ENCODE assay signal across 19 cellular contexts in the genomic region with DNA sequence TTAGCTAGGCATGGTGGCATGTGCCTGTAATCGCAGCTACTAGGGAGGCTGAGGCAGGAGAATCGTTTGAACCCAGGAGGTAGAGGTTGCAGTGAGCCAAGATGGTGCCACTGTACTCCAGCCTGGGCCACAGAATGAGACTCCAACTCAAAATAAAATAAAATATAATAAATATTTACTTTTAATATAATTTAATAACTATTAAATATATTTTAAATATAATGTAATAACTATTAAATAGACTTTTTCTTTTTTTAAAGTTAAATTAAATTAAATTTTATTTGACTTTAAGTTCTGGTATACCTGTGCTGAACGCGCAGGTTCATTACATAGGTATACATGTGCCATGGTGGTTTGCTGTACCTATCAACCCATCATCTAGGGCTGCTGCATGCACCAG. TPM values are rescaled to one million over a fixed set of nuclear protein-coding genes. Genes with fewer than 3 reads are reported as not detected.
"Had no signal": no experiment of that assay in that cellular context is flagged by ENCODE, and none has a peak within 500 bp of the region (broad histone marks: within the 10 kb centered on the region; RNA-seq: fewer than 3 reads in every experiment).

No MANE protein-coding gene starts in this region.

RNA-seq across cellular contexts. Expression of a gene that starts 1.9 kb away (rescaled TPM):
- total RNA-seq: activated naive CD4-positive, alpha-beta T cell treated with anti-CD3 and anti-CD28 coated beads for 36 hours; activated naive CD4-positive, alpha-beta T cell treated with anti-CD3 and anti-CD28 coated beads, Interleukin-2, amount 50 U/mL, for 72 hours; activated naive CD8-positive, alpha-beta T cell treated with anti-CD3 and anti-CD28 coated beads for 36 hours; activated naive CD8-positive, alpha-beta T cell treated with anti-CD3 and anti-CD28 coated beads, Interleukin-2, amount 10 ng/mL, durations not matched to agents 7 days and 5 days; activated T-cell treated with anti-CD3 and anti-CD28 coated beads, Interleukin-2, amount 50 U/mL, for 4 hours; activated T-cell treated with anti-CD3 and anti-CD28 coated beads, Interleukin-2, amount 50 U/mL, for 72 hours; activated T-helper 1 cell treated with anti-CD3 and anti-CD28 coated beads, Interleukin-12 subunit alpha, Interleukin-12 subunit beta, Interleukin-2, Interleukin-4 antibody, amounts not matched to agents 30 ng/mL and 10 ng/mL and 1 ng/mL, durations not matched to agents 14 hours and 24 hours and 36 hours; activated T-helper 17 cell treated with anti-CD3 and anti-CD28 coated beads, Interleukin-2, amount 50 U/mL, for 72 hours; activated T-helper 2 cell treated with anti-CD3 and anti-CD28 coated beads, Interferon-gamma antibody, Interleukin-2, Interleukin-4, amounts not matched to agents 10 μg/mL and 5 μg/mL and 100 μg/mL, durations not matched to agents 14 hours and 24 hours and 36 hours; astrocyte; bronchial epithelial cell; cardiac muscle cell; cardiac septum; cerebellum; chondrocyte had no signal

RNA-seq across cellular contexts. Expression of a gene that starts 14.5 kb away (rescaled TPM):
- total RNA-seq: activated naive CD4-positive, alpha-beta T cell treated with anti-CD3 and anti-CD28 coated beads for 36 hours; activated naive CD4-positive, alpha-beta T cell treated with anti-CD3 and anti-CD28 coated beads, Interleukin-2, amount 50 U/mL, for 72 hours; activated naive CD8-positive, alpha-beta T cell treated with anti-CD3 and anti-CD28 coated beads for 36 hours; activated naive CD8-positive, alpha-beta T cell treated with anti-CD3 and anti-CD28 coated beads, Interleukin-2, amount 10 ng/mL, durations not matched to agents 7 days and 5 days; activated T-cell treated with anti-CD3 and anti-CD28 coated beads, Interleukin-2, amount 50 U/mL, for 4 hours; activated T-cell treated with anti-CD3 and anti-CD28 coated beads, Interleukin-2, amount 50 U/mL, for 72 hours; activated T-helper 1 cell treated with anti-CD3 and anti-CD28 coated beads, Interleukin-12 subunit alpha, Interleukin-12 subunit beta, Interleukin-2, Interleukin-4 antibody, amounts not matched to agents 30 ng/mL and 10 ng/mL and 1 ng/mL, durations not matched to agents 14 hours and 24 hours and 36 hours; activated T-helper 17 cell treated with anti-CD3 and anti-CD28 coated beads, Interleukin-2, amount 50 U/mL, for 72 hours; activated T-helper 2 cell treated with anti-CD3 and anti-CD28 coated beads, Interferon-gamma antibody, Interleukin-2, Interleukin-4, amounts not matched to agents 10 μg/mL and 5 μg/mL and 100 μg/mL, durations not matched to agents 14 hours and 24 hours and 36 hours; aorta; ascending aorta; astrocyte; breast epithelium; bronchial epithelial cell; cardiac muscle cell; cardiac septum; cerebellum; chondrocyte had no signal

RNA-seq across cellular contexts. Expression of a gene that starts 29.4 kb away (rescaled TPM):
- total RNA-seq: activated naive CD4-positive, alpha-beta T cell treated with anti-CD3 and anti-CD28 coated beads for 36 hours; activated naive CD4-positive, alpha-beta T cell treated with anti-CD3 and anti-CD28 coated beads, Interleukin-2, amount 50 U/mL, for 72 hours; activated naive CD8-positive, alpha-beta T cell treated with anti-CD3 and anti-CD28 coated beads for 36 hours; activated naive CD8-positive, alpha-beta T cell treated with anti-CD3 and anti-CD28 coated beads, Interleukin-2, amount 10 ng/mL, durations not matched to agents 7 days and 5 days; activated T-cell treated with anti-CD3 and anti-CD28 coated beads, Interleukin-2, amount 50 U/mL, for 4 hours; activated T-cell treated with anti-CD3 and anti-CD28 coated beads, Interleukin-2, amount 50 U/mL, for 72 hours; activated T-helper 1 cell treated with anti-CD3 and anti-CD28 coated beads, Interleukin-12 subunit alpha, Interleukin-12 subunit beta, Interleukin-2, Interleukin-4 antibody, amounts not matched to agents 30 ng/mL and 10 ng/mL and 1 ng/mL, durations not matched to agents 14 hours and 24 hours and 36 hours; activated T-helper 17 cell treated with anti-CD3 and anti-CD28 coated beads, Interleukin-2, amount 50 U/mL, for 72 hours; activated T-helper 2 cell treated with anti-CD3 and anti-CD28 coated beads, Interferon-gamma antibody, Interleukin-2, Interleukin-4, amounts not matched to agents 10 μg/mL and 5 μg/mL and 100 μg/mL, durations not matched to agents 14 hours and 24 hours and 36 hours; astrocyte; bronchial epithelial cell; cardiac muscle cell; chondrocyte had no signal

RNA-seq across cellular contexts. Expression of a gene that starts 34.6 kb away (rescaled TPM):
- total RNA-seq: activated naive CD4-positive, alpha-beta T cell treated with anti-CD3 and anti-CD28 coated beads for 36 hours; activated naive CD4-positive, alpha-beta T cell treated with anti-CD3 and anti-CD28 coated beads, Interleukin-2, amount 50 U/mL, for 72 hours; activated naive CD8-positive, alpha-beta T cell treated with anti-CD3 and anti-CD28 coated beads for 36 hours; activated naive CD8-positive, alpha-beta T cell treated with anti-CD3 and anti-CD28 coated beads, Interleukin-2, amount 10 ng/mL, durations not matched to agents 7 days and 5 days; activated T-cell treated with anti-CD3 and anti-CD28 coated beads, Interleukin-2, amount 50 U/mL, for 4 hours; activated T-cell treated with anti-CD3 and anti-CD28 coated beads, Interleukin-2, amount 50 U/mL, for 72 hours; activated T-helper 1 cell treated with anti-CD3 and anti-CD28 coated beads, Interleukin-12 subunit alpha, Interleukin-12 subunit beta, Interleukin-2, Interleukin-4 antibody, amounts not matched to agents 30 ng/mL and 10 ng/mL and 1 ng/mL, durations not matched to agents 14 hours and 24 hours and 36 hours; activated T-helper 17 cell treated with anti-CD3 and anti-CD28 coated beads, Interleukin-2, amount 50 U/mL, for 72 hours; activated T-helper 2 cell treated with anti-CD3 and anti-CD28 coated beads, Interferon-gamma antibody, Interleukin-2, Interleukin-4, amounts not matched to agents 10 μg/mL and 5 μg/mL and 100 μg/mL, durations not matched to agents 14 hours and 24 hours and 36 hours; ascending aorta; astrocyte; bronchial epithelial cell; cardiac muscle cell; cardiac septum; cerebellum; chondrocyte had no signal

RNA-seq across cellular contexts. Expression of a gene that starts 48.2 kb away (rescaled TPM):
- total RNA-seq: activated naive CD4-positive, alpha-beta T cell treated with anti-CD3 and anti-CD28 coated beads for 36 hours; activated naive CD8-positive, alpha-beta T cell treated with anti-CD3 and anti-CD28 coated beads for 36 hours; activated naive CD8-positive, alpha-beta T cell treated with anti-CD3 and anti-CD28 coated beads, Interleukin-2, amount 10 ng/mL, durations not matched to agents 7 days and 5 days; activated T-cell treated with anti-CD3 and anti-CD28 coated beads, Interleukin-2, amount 50 U/mL, for 4 hours; activated T-helper 1 cell treated with anti-CD3 and anti-CD28 coated beads, Interleukin-12 subunit alpha, Interleukin-12 subunit beta, Interleukin-2, Interleukin-4 antibody, amounts not matched to agents 30 ng/mL and 10 ng/mL and 1 ng/mL, durations not matched to agents 14 hours and 24 hours and 36 hours; activated T-helper 17 cell treated with anti-CD3 and anti-CD28 coated beads, Interleukin-2, amount 50 U/mL, for 72 hours; activated T-helper 2 cell treated with anti-CD3 and anti-CD28 coated beads, Interferon-gamma antibody, Interleukin-2, Interleukin-4, amounts not matched to agents 10 μg/mL and 5 μg/mL and 100 μg/mL, durations not matched to agents 14 hours and 24 hours and 36 hours; ascending aorta; astrocyte; body of pancreas; cardiac muscle cell; cerebellum; chondrocyte had no signal
